21 cellular contexts compared by ENCODE assay signal in genomic region chr14:50222061-50222613, GRCh38. TPM values are rescaled to one million over a fixed set of nuclear protein-coding genes. Genes with fewer than 3 reads are reported as not detected.
DNase-seq lines count a peak whose midpoint lies in the region; FAIRE-seq and TF ChIP-seq lines count a peak whose summit lies in the region.
"Had no signal": no experiment of that assay in that cellular context is flagged by ENCODE, and none has a peak within 500 bp of the region (broad histone marks: within the 10 kb centered on the region; RNA-seq: fewer than 3 reads in every experiment).

No MANE protein-coding gene starts in this region.

- H3K27me3 ChIP-seq in astrocyte (ENCODE audit: insufficient read depth, low read length) (no peaks in the 10 kb centered on the region), muscle layer of colon (ENCODE audit: control insufficient read depth in 1 of 2, insufficient read depth in 2 of 2, low read length in 2 of 2) (no peaks in the 10 kb centered on the region), colonic mucosa (no peaks in the 10 kb centered on the region)
- H3K27me3 ChIP-seq: heart left ventricle had no signal

- no peak for FAIRE-seq in astrocyte (lab: Jason Lieb, UNC)
- FAIRE-seq: islet of Langerhans, TTC549 had no signal

- H3K27ac Mint-ChIP-seq in astrocyte (ENCODE audit: unreplicated experiment) = no peak overlapping the region
- H3K27ac Mint-ChIP-seq: activated T-helper 2 cell treated with anti-CD3 and anti-CD28 coated beads, Interferon-gamma antibody, Interleukin-2, Interleukin-4, amounts not matched to agents 10 μg/mL and 5 μg/mL and 100 μg/mL, durations not matched to agents 14 hours and 24 hours and 36 hours had no signal

- intact Hi-C loops in colonic mucosa (cut with DNase I) = no loop called here

- peaks cover 93% of the 10 kb centered on the region for H3K79me2 ChIP-seq in astrocyte (ENCODE audit: insufficient read depth, low read length)

- H3K4me1 Mint-ChIP-seq in astrocyte (ENCODE audit: low read depth, unreplicated experiment) = peaks cover 5% of the 10 kb centered on the region

- H3K9me3 Mint-ChIP-seq in astrocyte (ENCODE audit: unreplicated experiment) = no peaks in the 10 kb centered on the region
- H3K9me3 Mint-ChIP-seq: activated T-helper 2 cell treated with anti-CD3 and anti-CD28 coated beads, Interferon-gamma antibody, Interleukin-2, Interleukin-4, amounts not matched to agents 10 μg/mL and 5 μg/mL and 100 μg/mL, durations not matched to agents 14 hours and 24 hours and 36 hours had no signal

- TF ChIP-seq CTCF in astrocyte (IDR thresholded peaks at IDR 0.05; ENCODE audit: insufficient read depth, low read depth, low read length) (no peak), colonic mucosa (IDR thresholded peaks at IDR 0.05) (no peak)

- H3K4me1 ChIP-seq in astrocyte (ENCODE audit: insufficient read depth, low read length) (peaks cover 11% of the 10 kb centered on the region), muscle layer of colon (ENCODE audit: insufficient read depth, low read length) (peaks cover 36% of the 10 kb centered on the region), colonic mucosa (peaks cover 7% of the 10 kb centered on the region)

- peak; percentile 12 for DNase-seq in AG08396 (ENCODE audit: low spot score)
- peak; percentile 29 for DNase-seq in GM04504 (ENCODE audit: low read depth)
- peak; percentile 3 for DNase-seq in astrocyte (ENCODE audit: low read depth)
- no peak for DNase-seq in colonic mucosa
- no peak for DNase-seq in kidney tubule cell (ENCODE audit: low spot score)
- DNase-seq in NCI-H2227 (lab: John Stamatoyannopoulos, UW; ENCODE audit: unreplicated experiment) = no peak
- no peak for DNase-seq in CD1c-positive myeloid dendritic cell (ENCODE audit: extremely low spot score)
- DNase-seq: AML-193; aorta; cortex of kidney; erythroblast; heart left ventricle; mesendoderm; NCI-H1105 treated with DMSO at 0.1 percent for 48 hours; NCI-H2171 treated with DMSO at 0.1 percent for 48 hours; occipital lobe; stimulated activated CD4-positive, alpha-beta T cell treated with anti-CD3 and anti-CD28 coated beads, Interleukin-2, amount 100 ng/mL, for 48 hours had no signal

- peaks cover 71% of the 10 kb centered on the region for H4K20me1 ChIP-seq in astrocyte (ENCODE audit: insufficient read depth, low read length)

- H3K36me3 Mint-ChIP-seq in astrocyte (ENCODE audit: low read depth, unreplicated experiment) = peaks cover 3% of the 10 kb centered on the region

- no peak overlapping the region for H2AFZ ChIP-seq in astrocyte (ENCODE audit: low read depth, low read length)

- H3K4me2 ChIP-seq in astrocyte (ENCODE audit: low read length) = no peak overlapping the region

- H3K9me3 ChIP-seq in astrocyte (ENCODE audit: insufficient read depth, low read depth, low read length) (no peaks in the 10 kb centered on the region), muscle layer of colon (ENCODE audit: low read length) (no peaks in the 10 kb centered on the region), colonic mucosa (no peaks in the 10 kb centered on the region)
- H3K9me3 ChIP-seq: heart left ventricle had no signal

- H3K36me3 ChIP-seq in astrocyte (ENCODE audit: insufficient read depth, low read length) (no peaks in the 10 kb centered on the region), muscle layer of colon (ENCODE audit: insufficient read depth, low read length) (no peaks in the 10 kb centered on the region), colonic mucosa (no peaks in the 10 kb centered on the region)
- H3K36me3 ChIP-seq: heart left ventricle had no signal

- no peak overlapping the region for H3K4me3 Mint-ChIP-seq in astrocyte (ENCODE audit: unreplicated experiment)

- H3K27ac ChIP-seq in astrocyte (ENCODE audit: low read depth, low read length) (no peak overlapping the region), muscle layer of colon (ENCODE audit: low read depth, low read length) (peak overlapping the region; percentile 24), colonic mucosa (no peak overlapping the region)

- H3K27me3 Mint-ChIP-seq in astrocyte (ENCODE audit: low read depth, unreplicated experiment) = no peaks in the 10 kb centered on the region

- H3K4me3 ChIP-seq in astrocyte (ENCODE audit: insufficient read depth, low read depth, low read length) (no peak overlapping the region), muscle layer of colon (ENCODE audit: low read depth in 1 of 2, low read length in 2 of 2) (no peak overlapping the region), colonic mucosa (no peak overlapping the region)
- H3K4me3 ChIP-seq: heart left ventricle had no signal

- H3K9ac ChIP-seq in astrocyte (ENCODE audit: low read length) = no peak overlapping the region
- no peak overlapping the region for H3K9ac ChIP-seq in muscle layer of colon (ENCODE audit: low read length)
- H3K9ac ChIP-seq in colonic mucosa (ENCODE audit: low read depth in 2 of 2, low read length in 2 of 2) = no peak overlapping the region

RNA-seq across cellular contexts. Expression of gene SOS2, which starts 9.2 kb away (rescaled TPM):
- total RNA-seq in astrocyte (18.3 and 19.9 TPM in 2 replicates), colonic mucosa (10 to 100 TPM; 20.3 to 43.7 TPM)

Comparison
In these comparisons a context has a peak if more than half of its experiments do, and no peak if none do; other contexts are left out.
1. DNase-seq: peak in AG08396 (single experiment), GM04504 (single experiment) and astrocyte (single experiment); none in colonic mucosa (single experiment), kidney tubule cell (single experiment), NCI-H2227 (single experiment) and CD1c-positive myeloid dendritic cell (single experiment).